In the genomic region with DNA sequence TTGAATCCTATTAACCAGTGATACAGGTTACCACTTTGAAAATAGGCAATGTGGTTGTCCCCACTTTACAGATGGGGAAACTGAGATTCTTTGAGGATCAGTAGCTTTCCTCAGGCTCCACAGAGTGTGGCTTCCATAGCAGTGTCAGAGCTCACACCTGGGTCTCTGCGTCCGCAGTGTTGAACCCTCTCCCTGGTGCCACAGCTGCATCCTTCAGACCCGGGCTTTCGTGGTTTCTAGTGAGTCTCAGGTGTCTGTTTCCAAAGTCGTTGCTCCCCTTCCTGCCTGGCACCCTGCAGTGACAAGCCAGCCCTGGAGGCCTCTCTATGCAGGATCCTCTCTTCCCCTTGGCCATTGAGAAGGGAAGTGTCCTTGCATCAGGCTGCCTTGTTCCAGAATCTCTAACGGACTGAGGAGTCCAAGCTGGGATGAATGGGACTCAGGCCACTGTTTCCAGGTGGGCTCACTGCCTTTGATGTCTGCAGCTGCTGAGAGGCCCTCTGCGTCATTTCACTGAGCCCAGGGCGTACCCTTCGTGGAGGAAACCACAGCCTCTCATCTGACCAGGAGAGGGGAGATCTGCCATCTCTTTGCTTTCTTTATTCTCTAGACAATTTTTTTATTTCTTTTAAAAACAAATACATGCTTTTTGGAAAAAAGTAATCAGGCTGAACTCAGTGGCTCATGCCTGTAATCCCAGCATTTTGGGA, we compare ENCODE assay signal across 14 cellular contexts. TPM values are rescaled to one million over a fixed set of nuclear protein-coding genes. Genes with fewer than 3 reads are reported as not detected.
DNase-seq lines count a peak whose midpoint lies in the region; ATAC-seq and TF ChIP-seq lines count a peak whose summit lies in the region.
"Had no signal": no experiment of that assay in that cellular context is flagged by ENCODE, and none has a peak within 500 bp of the region (broad histone marks: within the 10 kb centered on the region; RNA-seq: fewer than 3 reads in every experiment).

No MANE protein-coding gene starts in this region.

- DNase-seq in NCI-H2107 treated with DMSO at 0.1 percent for 48 hours (lab: John Stamatoyannopoulos, UW; ENCODE audit: unreplicated experiment) (peak; percentile 67), NCI-H2107 (lab: John Stamatoyannopoulos, UW) (no peak), SW480 (ENCODE audit: low spot score) (peak; percentile 63), neuronal stem cell (ENCODE audit: low spot score) (no peak), tibial nerve (ENCODE audit: low spot score in 2 of 2) (no peak)
- DNase-seq in stimulated activated CD4-positive, alpha-beta T cell treated with anti-CD3 and anti-CD28 coated beads, Interleukin-4, amount 100 ng/mL, for 1 hour: no peak
- DNase-seq: 8988T, GOT3, NCI-H1694 treated with DMSO at 0.1 percent for 48 hours, NCI-H2171, NCI-H446 treated with DMSO at 0.1 percent for 48 hours had no signal

- H3K79me1 ChIP-seq in neuronal stem cell (ENCODE audit: low read depth, low read length): no peaks in the 10 kb centered on the region

- H3K4me3 ChIP-seq in HEK293 (ENCODE audit: low read depth, low read length) (no peak overlapping the region), neuronal stem cell (ENCODE audit: low read length in 2 of 2) (peak overlapping the region in 1 of 2 donors; percentile 38), tibial nerve (no peak overlapping the region)

- TF ChIP-seq EP300 in tibial nerve (IDR thresholded peaks at IDR 0.05): no peak

- no peak overlapping the region for H3K9ac ChIP-seq in neuronal stem cell (ENCODE audit: low read depth, low read length, poor library complexity)

- POLR2A ChIA-PET in HEK293 (lab: Yijun Ruan, JAX): interaction anchor here (1.6 kb wide), 1 partner anchor 25 kb away, joined by 3 read pairs; no protein-coding TSS in a partner anchor

- no peak overlapping the region for H2AK5ac ChIP-seq in neuronal stem cell (ENCODE audit: low read depth, low read length)

- no peaks in the 10 kb centered on the region for H3K36me3 ChIP-seq in HEK293 (ENCODE audit: control insufficient read depth in 2 of 2, insufficient read depth in 1 of 2, low read length in 2 of 2)
- H3K36me3 ChIP-seq in neuronal stem cell (replicated peaks in 1 of 2; ENCODE audit: control insufficient read depth in 2 of 2, insufficient read depth in 2 of 2, low read length in 2 of 2): no peaks in the 10 kb centered on the region
- H3K36me3 ChIP-seq in tibial nerve: no peaks in the 10 kb centered on the region

- CTCF ChIA-PET in HEK293 (lab: Yijun Ruan, JAX): interaction anchor here (1.1 to 2.0 kb wide), 3 partner anchors 15 to 227 kb away, joined by 3 to 14 read pairs (median 4); no protein-coding TSS in a partner anchor

- H3K9me3 ChIP-seq in HEK293 (ENCODE audit: control insufficient read depth, insufficient read depth, low read depth, low read length) (no peaks in the 10 kb centered on the region), neuronal stem cell (replicated peaks in 1 of 2; ENCODE audit: control insufficient read depth in 2 of 2, insufficient read depth in 1 of 2, low read depth in 1 of 2, low read length in 2 of 2) (no peaks in the 10 kb centered on the region), tibial nerve (peaks cover 0 to 6% (median 0%) of the 10 kb centered on the region in 4 donors)

- no peak overlapping the region for H3K14ac ChIP-seq in neuronal stem cell (ENCODE audit: low read length)

- peak overlapping the region; percentile 3 for H3K18ac ChIP-seq in neuronal stem cell (ENCODE audit: low read length)

- H3K4me2 ChIP-seq in neuronal stem cell (ENCODE audit: insufficient read depth, low read length, poor library complexity, severe bottlenecking): no peak overlapping the region

- no peak overlapping the region for H2BK5ac ChIP-seq in neuronal stem cell (ENCODE audit: low read length)

- H2BK15ac ChIP-seq in neuronal stem cell (ENCODE audit: low read length): no peak overlapping the region

- no peak for TF ChIP-seq POLR2A in tibial nerve (IDR thresholded peaks at IDR 0.05)

- no peak overlapping the region for H2AFZ ChIP-seq in neuronal stem cell (ENCODE audit: low read length)

- no peak overlapping the region for H3K4ac ChIP-seq in neuronal stem cell (ENCODE audit: low read length)

- no peak overlapping the region for H3K23ac ChIP-seq in neuronal stem cell (ENCODE audit: low read depth, low read length, poor library complexity)

- no peak for ATAC-seq in HG02970 (IDR thresholded peaks at IDR 0.05; ENCODE audit: low FRiP score, unreplicated experiment)

- H3K4me1 ChIP-seq in HEK293 (ENCODE audit: control insufficient read depth, insufficient read depth, low read length): no peaks in the 10 kb centered on the region
- peaks cover 4 to 9% of the 10 kb centered on the region in 2 donors for H3K4me1 ChIP-seq in neuronal stem cell (ENCODE audit: control insufficient read depth in 2 of 2, insufficient read depth in 1 of 2, low read depth in 1 of 2, low read length in 2 of 2)
- peaks cover 0 to 4% (median 0%) of the 10 kb centered on the region in 4 donors for H3K4me1 ChIP-seq in tibial nerve

- no peak for TF ChIP-seq CTCF in HEK293 (tag by site-specific recombination; IDR thresholded peaks at IDR 0.05)
- TF ChIP-seq CTCF in tibial nerve (IDR thresholded peaks at IDR 0.05): no peak

- no peak overlapping the region for H4K91ac ChIP-seq in neuronal stem cell (ENCODE audit: low read depth, low read length, poor library complexity)

- no CpG with 5 or more reads among the region's 9 CpGs for WGBS in neuronal stem cell (ENCODE audit: extremely low coverage in 2 of 2, insufficient read length in 2 of 2, insufficient replicate concordance in 1 of 2), 2 donors
- WGBS in tibial nerve, 2 donors: 68 to 71% methylated on average over 9 of the region's 9 CpGs

- H3K27me3 ChIP-seq in neuronal stem cell (ENCODE audit: control insufficient read depth in 3 of 3, insufficient read depth in 3 of 3, low read depth in 1 of 3, low read length in 3 of 3) (peaks cover 0 to 3% (median 0%) of the 10 kb centered on the region in 3 experiments), tibial nerve (no peaks in the 10 kb centered on the region)

- H2BK12ac ChIP-seq in neuronal stem cell (ENCODE audit: low read length): no peak overlapping the region

- no peak overlapping the region for H4K8ac ChIP-seq in neuronal stem cell (ENCODE audit: low read depth, low read length)

- H2BK120ac ChIP-seq in neuronal stem cell (ENCODE audit: low read depth, low read length): no peak overlapping the region

- H3K27ac ChIP-seq in HEK293 (ENCODE audit: extremely low read depth, low read depth, low read length): no peak overlapping the region
- no peak overlapping the region for H3K27ac ChIP-seq in neuronal stem cell (replicated peaks; ENCODE audit: low read length)
- no peak overlapping the region for H3K27ac ChIP-seq in tibial nerve
- H3K27ac ChIP-seq: RWPE1 had no signal

TF ChIP-seq in HEK293, 187 proteins besides CTCF, POLR2A, EP300 and RAD21:
- TF ChIP-seq, protein P1, sequence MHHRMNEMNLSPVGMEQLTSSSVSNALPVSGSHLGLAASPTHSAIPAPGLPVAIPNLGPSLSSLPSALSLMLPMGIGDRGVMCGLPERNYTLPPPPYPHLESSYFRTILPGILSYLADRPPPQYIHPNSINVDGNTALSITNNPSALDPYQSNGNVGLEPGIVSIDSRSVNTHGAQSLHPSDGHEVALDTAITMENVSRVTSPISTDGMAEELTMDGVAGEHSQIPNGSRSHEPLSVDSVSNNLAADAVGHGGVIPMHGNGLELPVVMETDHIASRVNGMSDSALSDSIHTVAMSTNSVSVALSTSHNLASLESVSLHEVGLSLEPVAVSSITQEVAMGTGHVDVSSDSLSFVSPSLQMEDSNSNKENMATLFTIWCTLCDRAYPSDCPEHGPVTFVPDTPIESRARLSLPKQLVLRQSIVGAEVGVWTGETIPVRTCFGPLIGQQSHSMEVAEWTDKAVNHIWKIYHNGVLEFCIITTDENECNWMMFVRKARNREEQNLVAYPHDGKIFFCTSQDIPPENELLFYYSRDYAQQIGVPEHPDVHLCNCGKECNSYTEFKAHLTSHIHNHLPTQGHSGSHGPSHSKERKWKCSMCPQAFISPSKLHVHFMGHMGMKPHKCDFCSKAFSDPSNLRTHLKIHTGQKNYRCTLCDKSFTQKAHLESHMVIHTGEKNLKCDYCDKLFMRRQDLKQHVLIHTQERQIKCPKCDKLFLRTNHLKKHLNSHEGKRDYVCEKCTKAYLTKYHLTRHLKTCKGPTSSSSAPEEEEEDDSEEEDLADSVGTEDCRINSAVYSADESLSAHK (tag by site-specific recombination; IDR thresholded peaks at IDR 0.05): peak; percentile 30; the same call in 1 of the 2 replicates
- TF ChIP-seq ZNF37A (tag by site-specific recombination; IDR thresholded peaks at IDR 0.05): no peak
- no peak for TF ChIP-seq ZNF501 (tag by site-specific recombination; IDR thresholded peaks at IDR 0.05)

RNA-seq across cellular contexts. Expression of a gene that starts 48.4 kb away (rescaled TPM):
- 0.36 TPM for polyA plus RNA-seq in neuronal stem cell (2013, experiment 1 of 2)
- 0.26 TPM for polyA plus RNA-seq in neuronal stem cell (2013, experiment 2 of 2)
- total RNA-seq in tibial nerve: 100 to 1,000 TPM in 2 of 4 donors, 10 to 100 TPM in 2; 87.0 to 136 (median 101) TPM

RNA-seq across cellular contexts. Expression of a gene that starts 53.6 kb away (rescaled TPM):
- 16.6 TPM for polyA plus RNA-seq in neuronal stem cell (2013, experiment 1 of 2)
- polyA plus RNA-seq in neuronal stem cell (2013, experiment 2 of 2): 16.6 TPM
- 100 to 1,000 TPM; 192 to 446 (median 254) TPM for total RNA-seq in tibial nerve

Comparison
In these comparisons a context has a peak if more than half of its experiments do, and no peak if none do; other contexts are left out.
1. DNase-seq: peak in NCI-H2107 treated with DMSO at 0.1 percent for 48 hours (single experiment) and SW480 (single experiment); none in NCI-H2107 (single experiment), neuronal stem cell (single experiment), stimulated activated CD4-positive, alpha-beta T cell treated with anti-CD3 and anti-CD28 coated beads, Interleukin-4, amount 100 ng/mL, for 1 hour (single experiment) and tibial nerve (0 of 2).